Comparison of ENCODE assay signal across 13 cellular contexts in the genomic region with DNA sequence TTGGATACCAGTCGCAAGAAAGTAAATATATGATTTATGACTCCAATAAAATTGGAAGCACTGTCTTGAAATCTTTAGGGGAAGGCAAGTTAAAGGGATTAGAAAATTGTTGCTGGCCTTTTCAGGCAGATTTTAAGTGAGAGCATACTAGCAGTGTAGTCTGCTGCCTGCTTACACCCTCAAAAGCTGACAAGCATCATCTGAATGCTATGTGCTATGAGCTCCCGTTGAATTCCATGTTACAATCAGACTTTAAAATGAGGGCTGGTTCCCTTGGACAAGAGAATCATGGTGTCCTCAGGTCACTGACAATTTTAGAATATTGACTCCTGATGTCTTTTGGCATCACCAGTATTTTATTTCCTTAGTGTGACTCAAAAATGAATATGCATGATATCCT.
"Had no signal": no experiment of that assay in that cellular context is flagged by ENCODE, and none has a peak within 500 bp of the region (broad histone marks: within the 10 kb centered on the region; RNA-seq: fewer than 3 reads in every experiment).

No MANE protein-coding gene starts in this region.

- H3K27ac ChIP-seq: left lung, thoracic aorta, upper lobe of right lung had no signal

- H3K4me1 ChIP-seq: upper lobe of right lung had no signal

- H3K27me3 Mint-ChIP-seq: activated naive CD8-positive, alpha-beta T cell treated with anti-CD3 and anti-CD28 coated beads, Interleukin-2, amount 10 ng/mL, durations not matched to agents 7 days and 5 days; T-helper 17 cell had no signal

- DNase-seq: activated CD4-positive, alpha-beta T cell treated with anti-CD3 and anti-CD28 coated beads for 4 hours; activated gamma-delta T cell treated with Interleukin-2 at 50 U/mL for 16 hours; activated naive CD8-positive, alpha-beta T cell treated with anti-CD3 and anti-CD28 coated beads, Interleukin-2, amount 10 ng/mL, durations not matched to agents 7 days and 5 days; anterior cingulate cortex; dorsolateral prefrontal cortex; hippocampal formation; left lung; nephron progenitor cell; ovary; stimulated activated CD4-positive, alpha-beta T cell treated with anti-CD3 and anti-CD28 coated beads, Interleukin-1b, Interleukin-23, amount 100 ng/mL, for 48 hours; T-helper 17 cell; upper lobe of right lung had no signal

- H3K4me3 Mint-ChIP-seq: activated naive CD8-positive, alpha-beta T cell treated with anti-CD3 and anti-CD28 coated beads, Interleukin-2, amount 10 ng/mL, durations not matched to agents 7 days and 5 days; nephron progenitor cell; T-helper 17 cell had no signal

- H3K9me3 Mint-ChIP-seq: nephron progenitor cell had no signal

- H3K9me3 ChIP-seq: left lung, ovary, thoracic aorta, upper lobe of right lung had no signal

- H3K36me3 ChIP-seq: left lung, ovary, thoracic aorta, upper lobe of right lung had no signal

- H3K36me3 Mint-ChIP-seq: activated naive CD8-positive, alpha-beta T cell treated with anti-CD3 and anti-CD28 coated beads, Interleukin-2, amount 10 ng/mL, durations not matched to agents 7 days and 5 days had no signal

- H3K27ac Mint-ChIP-seq: activated naive CD8-positive, alpha-beta T cell treated with anti-CD3 and anti-CD28 coated beads, Interleukin-2, amount 10 ng/mL, durations not matched to agents 7 days and 5 days; nephron progenitor cell; T-helper 17 cell had no signal

- H3K27me3 ChIP-seq: dorsolateral prefrontal cortex, left lung, ovary, upper lobe of right lung had no signal

- H3K4me3 ChIP-seq: dorsolateral prefrontal cortex, left lung, ovary, thoracic aorta, upper lobe of right lung had no signal
